Comparison of ENCODE assay signal across 4 cellular contexts in the genomic region with DNA sequence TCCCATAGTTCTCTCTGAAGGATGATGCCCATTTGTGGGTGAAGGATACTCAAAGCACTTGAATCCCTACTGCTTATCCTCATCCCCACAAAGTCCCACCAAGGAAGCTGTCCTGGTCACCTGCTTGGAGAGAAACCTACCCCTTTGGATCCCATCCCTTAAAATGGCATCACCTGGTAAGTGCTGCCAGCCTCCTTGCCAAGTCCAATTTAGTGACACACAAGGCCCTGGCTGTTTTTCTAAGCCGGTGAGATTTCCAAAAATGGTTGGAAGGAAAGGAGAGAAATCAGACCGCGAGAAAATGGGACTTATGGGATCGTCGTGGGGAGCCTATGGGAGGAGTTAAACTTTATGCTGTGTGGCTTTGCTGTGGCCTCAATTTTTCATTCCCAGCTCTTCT.
"Had no signal": no experiment of that assay in that cellular context is flagged by ENCODE, and none has a peak within 500 bp of the region (broad histone marks: within the 10 kb centered on the region; RNA-seq: fewer than 3 reads in every experiment).

No MANE protein-coding gene starts in this region.

- H3K36me3 Mint-ChIP-seq: IgD-negative memory B cell had no signal

- H3K9me3 Mint-ChIP-seq: GM23338, H9 had no signal

- DNase-seq: H9, HCEC 1CT had no signal

- H3K4me1 Mint-ChIP-seq: GM23338, H9, IgD-negative memory B cell had no signal

- H3K27ac Mint-ChIP-seq: GM23338, H9 had no signal

- H3K4me3 Mint-ChIP-seq: GM23338, H9, IgD-negative memory B cell had no signal
